In genomic region chr1:248858891-248859889, GRCh38 we compare ENCODE assay signal across 1 cellular context.
TF ChIP-seq lines count a peak whose summit lies in the region.

Gene ZNF692, minus strand, starts transcription at chr1:248859085. Its CDS starts 776 bp downstream, at chr1:248858309.

TF ChIP-seq in K562, 482 proteins besides CTCF, POLR2A, EP300 and RAD21 (continued from another document and continues in another):
- TF ChIP-seq ZNF224 (CRISPR knock-in tag; IDR thresholded peaks at IDR 0.05) = no peak
- TF ChIP-seq KLF1 (tag; IDR thresholded peaks at IDR 0.05) = no peak
- TF ChIP-seq BHLHE40 (IDR thresholded peaks at IDR 0.05; ENCODE audit: low read length) = peak; percentile 49; the same call in 1 of the 2 replicates
- TF ChIP-seq FOSL1 (tag; conservative IDR thresholded peaks at IDR 0.05) = peak; percentile 40; the same call in 1 of the 2 replicates
- no peak for TF ChIP-seq OTX1 (CRISPR knock-in tag; IDR thresholded peaks at IDR 0.05)
- no peak for TF ChIP-seq HOXB6 (CRISPR knock-in tag; IDR thresholded peaks at IDR 0.05; ENCODE audit: borderline replicate concordance)
- peak; percentile 72 for TF ChIP-seq HCFC1 (IDR thresholded peaks at IDR 0.05; ENCODE audit: low read depth, low read length)
- TF ChIP-seq ZNF668 (CRISPR knock-in tag; IDR thresholded peaks at IDR 0.05) = 0 out of 2 replicates have a peak, but pooled peaks have one; percentile 40
- peak; percentile 62; the same call in 1 of the 2 replicates for TF ChIP-seq TOE1 (IDR thresholded peaks at IDR 0.05; ENCODE audit: borderline replicate concordance)
- TF ChIP-seq TOE1 (CRISPR knock-in tag; IDR thresholded peaks at IDR 0.05; ENCODE audit: borderline replicate concordance, low read depth) = no peak
- TF ChIP-seq KDM4B (IDR thresholded peaks at IDR 0.05; ENCODE audit: borderline replicate concordance in 2 of 2, low read depth in 1 of 2) = no peak
- TF ChIP-seq FOXA1 (IDR thresholded peaks at IDR 0.05; ENCODE audit: borderline replicate concordance) = no peak
- peak; percentile 95 for TF ChIP-seq MAX (CRISPR knock-in tag; IDR thresholded peaks at IDR 0.05)
- no peak; the same call in 1 of the 2 replicates for TF ChIP-seq EP400 (IDR thresholded peaks at IDR 0.05)
- 0 out of 2 replicates have a peak, but pooled peaks have one; percentile 4 for TF ChIP-seq ELF4 (CRISPR knock-in tag; IDR thresholded peaks at IDR 0.05)
- TF ChIP-seq RBM22 (IDR thresholded peaks at IDR 0.05; ENCODE audit: low read depth, low read length, poor library complexity, severe bottlenecking) = peak; percentile 75
- no peak for TF ChIP-seq RBM25 (IDR thresholded peaks at IDR 0.05; ENCODE audit: low read depth, low read length, severe bottlenecking)
- peak; percentile 57 to 71 for TF ChIP-seq MNT (conservative IDR thresholded peaks at IDR 0.05)
- 0 out of 2 replicates have a peak, but pooled peaks have one; percentile 14 for TF ChIP-seq TCF15 (CRISPR knock-in tag; IDR thresholded peaks at IDR 0.05)
- TF ChIP-seq CC2D1A (IDR thresholded peaks at IDR 0.05) = no peak
- no peak for TF ChIP-seq SIX5 (IDR thresholded peaks at IDR 0.05; ENCODE audit: borderline replicate concordance in 1 of 2, insufficient read depth in 1 of 2, low read depth in 1 of 2, low read length in 2 of 2)
- TF ChIP-seq RNF219 (CRISPR knock-in tag; IDR thresholded peaks at IDR 0.05) = no peak
- TF ChIP-seq FOS (IDR thresholded peaks at IDR 0.05; ENCODE audit: extremely low read depth, insufficient read length) = no peak
- 0 out of 2 replicates have a peak, but pooled peaks have one; percentile 16 for TF ChIP-seq ZBTB17 (CRISPR knock-in tag; IDR thresholded peaks at IDR 0.05)
- TF ChIP-seq YY1 (IDR thresholded peaks at IDR 0.05; ENCODE audit: borderline replicate concordance in 1 of 3, control insufficient read depth in 1 of 3, extremely low read depth in 1 of 3, insufficient read depth in 3 of 3, insufficient read length in 1 of 3, insufficient replicate concordance in 2 of 3, low read depth in 1 of 3, low read length in 2 of 3) = peak in 1 of 3 experiments; percentile 66
- no peak for TF ChIP-seq ARID2 (IDR thresholded peaks at IDR 0.05)
- TF ChIP-seq KLF13 (tag; IDR thresholded peaks at IDR 0.05; ENCODE audit: borderline replicate concordance, low read depth) = no peak
- TF ChIP-seq POLR2AphosphoS5 (IDR thresholded peaks at IDR 0.05; ENCODE audit: control insufficient read depth, insufficient read depth, low read depth, low read length) = peak; percentile 93
- no peak for TF ChIP-seq HES1 (IDR thresholded peaks at IDR 0.05; ENCODE audit: low read depth)
- peak; percentile 87; the same call in 1 of the 2 replicates for TF ChIP-seq E2F1 (CRISPR knock-in tag; IDR thresholded peaks at IDR 0.05)
- TF ChIP-seq MLX (CRISPR knock-in tag; conservative IDR thresholded peaks at IDR 0.05) = 0 out of 4 replicates have a peak, but pooled peaks of 1 of the 2 experiments have one; percentile 75
- peak; percentile 69; the same call in 1 of the 2 replicates for TF ChIP-seq CEBPG (CRISPR knock-in tag; IDR thresholded peaks at IDR 0.05)
- TF ChIP-seq CEBPG (tag; conservative IDR thresholded peaks at IDR 0.05 in 1 of 2, IDR thresholded peaks at IDR 0.05 in 1 of 2) = peak; percentile 37 to 59; a peak in 2 of 4 replicates
- TF ChIP-seq THAP7 (CRISPR knock-in tag; IDR thresholded peaks at IDR 0.05) = 0 out of 2 replicates have a peak, but pooled peaks have one; percentile 16
- TF ChIP-seq PCBP2 (IDR thresholded peaks at IDR 0.05; ENCODE audit: low read depth, low read length, poor library complexity, severe bottlenecking) = no peak
- peak; percentile 69 for TF ChIP-seq TAF9B (IDR thresholded peaks at IDR 0.05; ENCODE audit: partially characterized antibody)
- peak; percentile 74 for TF ChIP-seq ZNF143 (CRISPR knock-in tag; IDR thresholded peaks at IDR 0.05)
- no peak for TF ChIP-seq IRF2 (CRISPR knock-in tag; IDR thresholded peaks at IDR 0.05)
- TF ChIP-seq GTF2F1 (IDR thresholded peaks at IDR 0.05; ENCODE audit: low read depth, low read length) = peak; percentile 65
- TF ChIP-seq ARNT (IDR thresholded peaks at IDR 0.05) = 0 out of 4 replicates have a peak, but pooled peaks of 1 of the 2 experiments have one; percentile 30
- TF ChIP-seq SIN3A (IDR thresholded peaks at IDR 0.05; ENCODE audit: borderline replicate concordance in 2 of 2, control insufficient read depth in 1 of 2, low read depth in 2 of 2, low read length in 2 of 2) = 0 out of 4 replicates have a peak, but pooled peaks of 1 of the 2 experiments have one; percentile 7
- TF ChIP-seq PATZ1 (CRISPR knock-in tag; IDR thresholded peaks at IDR 0.05; ENCODE audit: borderline replicate concordance) = no peak
- no peak for TF ChIP-seq CBX5 (IDR thresholded peaks at IDR 0.05; ENCODE audit: borderline replicate concordance, low read depth)
- peak; percentile 84 for TF ChIP-seq FIP1L1 (IDR thresholded peaks at IDR 0.05; ENCODE audit: low read depth, low read length, poor library complexity, severe bottlenecking)
- no peak for TF ChIP-seq ZNF75A (CRISPR knock-in tag; IDR thresholded peaks at IDR 0.05)
- peak; percentile 81; the same call in 1 of the 2 replicates for TF ChIP-seq PHF8 (IDR thresholded peaks at IDR 0.05; ENCODE audit: borderline replicate concordance, low read length)
- TF ChIP-seq NBN (IDR thresholded peaks at IDR 0.05; ENCODE audit: low read depth) = no peak; the same call in 1 of the 2 replicates
- TF ChIP-seq VEZF1 (CRISPR knock-in tag; IDR thresholded peaks at IDR 0.05) = peak; percentile 92
- no peak for TF ChIP-seq E4F1 (CRISPR knock-in tag; IDR thresholded peaks at IDR 0.05; ENCODE audit: borderline replicate concordance)
- TF ChIP-seq NCOA1 (IDR thresholded peaks at IDR 0.05; ENCODE audit: low read depth) = no peak
- TF ChIP-seq ETV6 (IDR thresholded peaks at IDR 0.05; ENCODE audit: borderline replicate concordance in 1 of 2, low read depth in 2 of 2, low read length in 1 of 2) = no peak
- no peak for TF ChIP-seq ETV6 (CRISPR knock-in tag; IDR thresholded peaks at IDR 0.05; ENCODE audit: borderline replicate concordance)
- TF ChIP-seq HNRNPL (IDR thresholded peaks at IDR 0.05; ENCODE audit: low read depth, low read length) = peak; percentile 64; the same call in 1 of the 2 replicates
- no peak for TF ChIP-seq KDM1A (IDR thresholded peaks at IDR 0.05)
- no peak for TF ChIP-seq JUN (IDR thresholded peaks at IDR 0.05; ENCODE audit: borderline replicate concordance, low read depth, low read length)
- no peak for TF ChIP-seq JUN (CRISPR knock-in tag; IDR thresholded peaks at IDR 0.05; ENCODE audit: borderline replicate concordance)
